In genomic region chr3:37329465-37329864, GRCh38 we compare ENCODE assay signal across 30 cellular contexts.
"Had no signal": no experiment of that assay in that cellular context is flagged by ENCODE, and none has a peak within 500 bp of the region (broad histone marks: within the 10 kb centered on the region; RNA-seq: fewer than 3 reads in every experiment).

No MANE protein-coding gene starts in this region.

- DNase-seq: activated B cell treated with CpG ODN at 0.5 μM for 24 hours; activated CD4-positive, alpha-beta memory T cell treated with anti-CD3 and anti-CD28 coated beads for 36 hours; activated CD4-positive, alpha-beta T cell treated with anti-CD3 and anti-CD28 coated beads for 48 hours; activated CD8-positive, alpha-beta memory T cell treated with anti-CD3 and anti-CD28 coated beads, Interleukin-2, amount 10 ng/mL, durations not matched to agents 7 days and 5 days; activated CD8-positive, alpha-beta memory T cell treated with anti-CD3 and anti-CD28 coated beads, Interleukin-2, amount 50 U/mL, for 4 hours; activated CD8-positive, alpha-beta T cell treated with anti-CD3 and anti-CD28 coated beads, Interleukin-2, amount 10 ng/mL, durations not matched to agents 7 days and 5 days; activated effector memory CD4-positive, alpha-beta T cell treated with anti-CD3 and anti-CD28 coated beads, Interleukin-2, amount 50 U/mL, for 16 hours; activated naive CD4-positive, alpha-beta T cell treated with anti-CD3 and anti-CD28 coated beads for 36 hours; activated naive CD8-positive, alpha-beta T cell treated with anti-CD3 and anti-CD28 coated beads for 36 hours; activated naive CD8-positive, alpha-beta T cell treated with anti-CD3 and anti-CD28 coated beads, Interleukin-2, amount 50 U/mL, for 24 hours; activated T-cell treated with anti-CD3 and anti-CD28 coated beads, Interleukin-2, amount 50 U/mL, for 1 hour; activated T-cell treated with anti-CD3 and anti-CD28 coated beads, Interleukin-2, amount 50 U/mL, for 48 hours; adrenal gland; central memory CD4-positive, alpha-beta T cell; cerebellar nuclear complex; colonic mucosa; effector CD8-positive, alpha-beta T cell; esophagus squamous epithelium; foreskin fibroblast; T-helper 1 cell; T-helper 17 cell; T1000; WERI-Rb-1 had no signal

- FAIRE-seq: endometrium, endothelial cell of umbilical vein had no signal

- ATAC-seq: activated CD4-positive, CD25-positive, alpha-beta regulatory T cell treated with anti-CD3 and anti-CD28 coated beads, Interleukin-2, amount 50 U/mL, for 24 hours; activated CD8-positive, alpha-beta memory T cell treated with anti-CD3 and anti-CD28 coated beads, Interleukin-2, amount 10 ng/mL, durations not matched to agents 7 days and 5 days; activated CD8-positive, alpha-beta T cell treated with anti-CD3 and anti-CD28 coated beads, Interleukin-2, amount 10 ng/mL, durations not matched to agents 7 days and 5 days; activated naive CD8-positive, alpha-beta T cell treated with anti-CD3 and anti-CD28 coated beads, Interleukin-2, amount 50 U/mL, for 24 hours; T-helper 17 cell had no signal

- H3K36me3 ChIP-seq: breast epithelium had no signal

- H3K27ac ChIP-seq: ascending aorta, breast epithelium, cardiac muscle cell, colonic mucosa, epithelial cell of prostate, esophagus squamous epithelium, WERI-Rb-1 had no signal

- H3K4me1 ChIP-seq: breast epithelium, colonic mucosa, esophagus squamous epithelium had no signal

- H3K4me3 ChIP-seq: adrenal gland, ascending aorta, breast epithelium, cardiac muscle cell, colonic mucosa, esophagus squamous epithelium had no signal

- H3K9me3 ChIP-seq: adrenal gland, ascending aorta, breast epithelium, colonic mucosa, esophagus squamous epithelium had no signal

- H3K27me3 ChIP-seq: adrenal gland, ascending aorta, breast epithelium, cardiac muscle cell, colonic mucosa, esophagus squamous epithelium had no signal
